8 cellular contexts compared by ENCODE assay signal in genomic region chr2:131093066-131093842, GRCh38. TPM values are rescaled to one million over a fixed set of nuclear protein-coding genes. Genes with fewer than 3 reads are reported as not detected.
DNase-seq lines count a peak whose midpoint lies in the region; FAIRE-seq lines count a peak whose summit lies in the region.

TSS of gene FAM168B (minus strand) at chr2:131093460. CDS start at chr2:131082646, 10,814 bp downstream.

- no peaks in the 10 kb centered on the region for H3K9me3 Mint-ChIP-seq in activated naive CD4-positive, alpha-beta T cell treated with anti-CD3 and anti-CD28 coated beads for 36 hours

- peaks cover 6% of the 10 kb centered on the region for H3K36me3 Mint-ChIP-seq in activated naive CD4-positive, alpha-beta T cell treated with anti-CD3 and anti-CD28 coated beads for 36 hours (ENCODE audit: low read depth)

- CTCF ChIA-PET in activated naive CD4-positive, alpha-beta T cell treated with anti-CD3 and anti-CD28 coated beads for 36 hours (lab: Charles Lee) = interaction anchor here (1.0 to 2.3 kb wide), 2 partner anchors 10 to 52 kb away, joined by 6 to 15 read pairs; partner anchors contain the start of gene PLEKHB2

- peak; percentile 97 for DNase-seq in GM03348 (ENCODE audit: low spot score)
- peak; percentile 77 to 88 for DNase-seq in HAP-1 (ENCODE audit: low spot score in 2 of 2)
- DNase-seq in MG63 = peak; percentile 90
- peak; percentile 86 for DNase-seq in SK-N-DZ (ENCODE audit: low spot score)
- DNase-seq in activated naive CD4-positive, alpha-beta T cell treated with anti-CD3 and anti-CD28 coated beads for 36 hours = peak; percentile 86
- peak; percentile 93 to 96 for DNase-seq in frontal cortex (ENCODE audit: low spot score in 2 of 2)
- DNase-seq in nucleus accumbens (lab: John Stamatoyannopoulos, UW) = peak in 55 of 56 donors; percentile 13 to 93 (median 81)
- peak; percentile 85 for DNase-seq in superior temporal gyrus (ENCODE audit: extremely low spot score)

- H3K4me1 ChIP-seq in HAP-1 = peaks cover 12% of the 10 kb centered on the region

- peaks cover 20% of the 10 kb centered on the region for H3K4me1 Mint-ChIP-seq in activated naive CD4-positive, alpha-beta T cell treated with anti-CD3 and anti-CD28 coated beads for 36 hours (ENCODE audit: low read depth)

- in situ Hi-C loops in HAP-1 (cut with MboI; ENCODE audit: low sequenced_read_pairs) = loop anchor here (25.0 kb wide), 1 partner anchor 906 kb away; the partner anchor contains the start of genes MZT2B, SMPD4 and TUBA3E

- H3K4me3 Mint-ChIP-seq in activated naive CD4-positive, alpha-beta T cell treated with anti-CD3 and anti-CD28 coated beads for 36 hours = peak within 1 kb of the TSS; percentile 85

- H3K36me3 ChIP-seq in HAP-1 (replicated peaks) (peaks cover 22% of the 10 kb centered on the region), MG63 (peaks cover 21% of the 10 kb centered on the region)

- peak within 1 kb of the TSS; percentile 92 for H3K27ac Mint-ChIP-seq in activated naive CD4-positive, alpha-beta T cell treated with anti-CD3 and anti-CD28 coated beads for 36 hours

- H3K9me3 ChIP-seq in HAP-1 (no peaks in the 10 kb centered on the region), MG63 (no peaks in the 10 kb centered on the region)

- intact Hi-C loops in activated naive CD4-positive, alpha-beta T cell treated with anti-CD3 and anti-CD28 coated beads for 36 hours (cut with micrococcal nuclease) = loop anchor here (1.0 to 2.0 kb wide), 7 partner anchors 11 to 751 kb away; partner anchors contain the start of genes IMP4 and MZT2A

- H3K4me3 ChIP-seq in HAP-1 (peak within 1 kb of the TSS; percentile 89), MG63 (peak within 1 kb of the TSS; percentile 97)

- no peak for FAIRE-seq in frontal cortex (lab: Jason Lieb, UNC)

- no peaks in the 10 kb centered on the region for H3K27me3 Mint-ChIP-seq in activated naive CD4-positive, alpha-beta T cell treated with anti-CD3 and anti-CD28 coated beads for 36 hours (ENCODE audit: low read depth)

- H3K27me3 ChIP-seq in HAP-1 (ENCODE audit: low read depth) = no peaks in the 10 kb centered on the region
- no peaks in the 10 kb centered on the region for H3K27me3 ChIP-seq in MG63

RNA-seq across cellular contexts. Expression of gene FAM168B, which starts in this region (rescaled TPM):
- total RNA-seq in MG63 (2014; rRNA removed; shearing (Covaris generic); ENCODE audit: low replicate concordance) = 115 and 171 TPM in 2 replicates
- polyA plus RNA-seq in SK-N-DZ (2014; cell fraction: cytosol; rRNA removed) = 120 and 144 TPM in 2 replicates
- 74.9 and 80.1 TPM in 2 replicates for polyA plus RNA-seq in SK-N-DZ (2014; cell fraction: nucleus; rRNA removed)
- total RNA-seq in activated naive CD4-positive, alpha-beta T cell treated with anti-CD3 and anti-CD28 coated beads for 36 hours = 10 to 100 TPM; 52.7 to 55.0 TPM
- 159 TPM for total RNA-seq in frontal cortex

Comparison
In these comparisons a context has a peak if more than half of its experiments do, and no peak if none do; other contexts are left out.
1. Peak in every context shown above with its lines: DNase-seq and H3K4me3 ChIP-seq.